9 cellular contexts compared by ENCODE assay signal in genomic region chr9:71795097-71795807, GRCh38.
DNase-seq lines count a peak whose midpoint lies in the region; ATAC-seq and TF ChIP-seq lines count a peak whose summit lies in the region.
"Had no signal": no experiment of that assay in that cellular context is flagged by ENCODE, and none has a peak within 500 bp of the region (broad histone marks: within the 10 kb centered on the region; RNA-seq: fewer than 3 reads in every experiment).

No MANE protein-coding gene starts in this region.

- no peak for TF ChIP-seq CTCF in GM13977 (IDR thresholded peaks at IDR 0.05; ENCODE audit: extremely low read depth, insufficient read depth, missing control alignments)

- in situ Hi-C loops in GM13977 (cut with MboI; ENCODE audit: low pct_unique_long_range_greater_than_20kb, low sequenced_read_pairs, unreplicated experiment) = no loop called here

- DNase-seq in GM13977 (ENCODE audit: low spot score) (peak; percentile 43), germinal center (ENCODE audit: low spot score) (peak; percentile 64), OCI-M2 (lab: John Stamatoyannopoulos, UW; ENCODE audit: unreplicated experiment) (no peak), NCI-H1048 (lab: John Stamatoyannopoulos, UW) (no peak), DMS153 treated with DMSO at 0.1 percent for 48 hours (lab: John Stamatoyannopoulos, UW; ENCODE audit: unreplicated experiment) (no peak)
- DNase-seq in activated CD4-positive, alpha-beta T cell treated with anti-CD3 and anti-CD28 coated beads for 4 hours = no peak
- DNase-seq: SJCRH30 had no signal

- ATAC-seq in GM21381 (IDR thresholded peaks at IDR 0.05; ENCODE audit: unreplicated experiment) = peak; percentile 78
- ATAC-seq in HG03442 (IDR thresholded peaks at IDR 0.05; ENCODE audit: unreplicated experiment) = peak; percentile 94

Comparison
In these comparisons a context has a peak if more than half of its experiments do, and no peak if none do; other contexts are left out.
1. DNase-seq: peak in GM13977 (single experiment) and germinal center (single experiment); none in OCI-M2 (single experiment), NCI-H1048 (single experiment), DMS153 treated with DMSO at 0.1 percent for 48 hours (single experiment) and activated CD4-positive, alpha-beta T cell treated with anti-CD3 and anti-CD28 coated beads for 4 hours (0 of 2).